In the genomic region with DNA sequence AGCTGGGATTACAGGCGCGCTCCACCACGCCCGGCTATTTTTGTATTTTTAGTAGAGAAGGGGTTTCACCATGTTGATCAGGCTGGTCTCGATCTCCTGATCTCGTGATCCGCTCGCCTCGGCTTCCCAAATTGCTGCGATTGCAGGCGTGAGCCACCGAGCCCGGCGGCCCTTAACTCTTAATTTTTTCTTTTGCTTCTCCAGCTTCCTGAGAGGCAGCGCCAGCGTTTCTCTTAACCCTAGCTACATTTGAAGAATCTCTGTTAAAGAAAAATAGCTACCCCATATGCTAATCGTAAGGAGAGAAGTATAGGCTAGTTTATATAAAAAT, we compare ENCODE assay signal across 8 cellular contexts. TPM values are rescaled to one million over a fixed set of nuclear protein-coding genes. Genes with fewer than 3 reads are reported as not detected.
DNase-seq lines count a peak whose midpoint lies in the region; ATAC-seq and TF ChIP-seq lines count a peak whose summit lies in the region.

No MANE protein-coding gene starts in this region.

- DNase-seq in BJ (ENCODE audit: low read depth), result no peak
- DNase-seq in cardiac fibroblast (ENCODE audit: low read depth in 2 of 2), result no peak
- DNase-seq in naive thymus-derived CD4-positive, alpha-beta T cell, result no peak
- DNase-seq in GOT3 (lab: John Stamatoyannopoulos, UW), result no peak
- no peak for DNase-seq in erythroblast (lab: John Stamatoyannopoulos, UW)
- no peak for DNase-seq in germinal center (ENCODE audit: low spot score)

- no peaks in the 10 kb centered on the region for H3K4me1 ChIP-seq in naive thymus-derived CD4-positive, alpha-beta T cell (ENCODE audit: control insufficient read depth in 2 of 2, insufficient read depth in 2 of 2, low read length in 2 of 2)

- no peaks in the 10 kb centered on the region for H3K27me3 Mint-ChIP-seq in naive thymus-derived CD4-positive, alpha-beta T cell

- H3K36me3 Mint-ChIP-seq in naive thymus-derived CD4-positive, alpha-beta T cell, result no peaks in the 10 kb centered on the region

- CTCF ChIA-PET in BJ (lab: Yijun Ruan, JAX), result interaction anchor here (1.3 kb wide), 1 partner anchor 8 kb away, joined by 3 read pairs; no protein-coding TSS in a partner anchor
- CTCF ChIA-PET in naive thymus-derived CD4-positive, alpha-beta T cell (lab: Charles Lee), result no interaction called here

- intact Hi-C loops in naive thymus-derived CD4-positive, alpha-beta T cell (cut with micrococcal nuclease), result loop anchor here (1.0 to 10.0 kb wide), 12 partner anchors 45 to 895 kb away; a partner anchor contains a TSS

- POLR2A ChIA-PET in BJ (lab: Charles Lee), result no interaction called here
- POLR2A ChIA-PET in naive thymus-derived CD4-positive, alpha-beta T cell (lab: Charles Lee), result no interaction called here

- H3K9me3 ChIP-seq in naive thymus-derived CD4-positive, alpha-beta T cell (ENCODE audit: control insufficient read depth in 2 of 3, low read length in 3 of 3), result no peaks in the 10 kb centered on the region

- H3K27me3 ChIP-seq in BJ (ENCODE audit: control insufficient read depth, insufficient read depth, low read length), result no peaks in the 10 kb centered on the region
- no peaks in the 10 kb centered on the region for H3K27me3 ChIP-seq in naive thymus-derived CD4-positive, alpha-beta T cell (ENCODE audit: control insufficient read depth in 2 of 2, insufficient read depth in 2 of 2, low read length in 2 of 2)

- peak overlapping the region in 8 of 9 donors; percentile 28 to 88 (median 76) for H3K27ac Mint-ChIP-seq in naive thymus-derived CD4-positive, alpha-beta T cell

- no peak for TF ChIP-seq POLR2A in erythroblast (IDR thresholded peaks at IDR 0.05; ENCODE audit: low read length)

- peaks cover 0 to 22% (median 16%) of the 10 kb centered on the region in 7 donors for H3K4me1 Mint-ChIP-seq in naive thymus-derived CD4-positive, alpha-beta T cell

- ATAC-seq in HG03139 (IDR thresholded peaks at IDR 0.05; ENCODE audit: unreplicated experiment) (peak; percentile 5), GM19455 (IDR thresholded peaks at IDR 0.05; ENCODE audit: unreplicated experiment) (no peak)
- ATAC-seq in naive thymus-derived CD4-positive, alpha-beta T cell, result no peak

- H3K4me3 Mint-ChIP-seq in naive thymus-derived CD4-positive, alpha-beta T cell, result peak overlapping the region; percentile 86 to 95 (median 92)

- no peaks in the 10 kb centered on the region for H3K36me3 ChIP-seq in BJ (ENCODE audit: control insufficient read depth, insufficient read depth, low read length)
- H3K36me3 ChIP-seq in naive thymus-derived CD4-positive, alpha-beta T cell (ENCODE audit: control insufficient read depth in 2 of 3, insufficient read depth in 3 of 3, low read length in 3 of 3), result no peaks in the 10 kb centered on the region

- peak overlapping the region; percentile 73 for H3K27ac ChIP-seq in naive thymus-derived CD4-positive, alpha-beta T cell (ENCODE audit: low read depth, low read length)

- no peaks in the 10 kb centered on the region for H3K9me3 Mint-ChIP-seq in naive thymus-derived CD4-positive, alpha-beta T cell

- H3K4me3 ChIP-seq in BJ (ENCODE audit: low read depth, low read length) (peak overlapping the region; percentile 91), cardiac fibroblast (replicated peaks in 1 of 2; ENCODE audit: low read depth in 2 of 2, low read length in 2 of 2) (peak overlapping the region; percentile 75 to 84)
- H3K4me3 ChIP-seq in naive thymus-derived CD4-positive, alpha-beta T cell (ENCODE audit: low read length), result peak overlapping the region; percentile 81

- TF ChIP-seq CTCF in BJ (IDR thresholded peaks at IDR 0.05; ENCODE audit: insufficient read depth, low read depth, low read length) (no peak), cardiac fibroblast (IDR thresholded peaks at IDR 0.05; ENCODE audit: low read depth, low read length) (no peak)

RNA-seq across cellular contexts. Expression of a gene that starts 0.5 kb away (rescaled TPM):
- 4.3 and 7.3 TPM in 2 replicates for polyA plus RNA-seq in BJ (2011; rRNA removed)
- polyA minus RNA-seq in BJ (2011; rRNA and poly(A)+ RNA removed), result 2.9 and 3.2 TPM in 2 replicates
- 10 to 100 TPM; 13.8 to 29.5 (median 16.2) TPM for total RNA-seq in naive thymus-derived CD4-positive, alpha-beta T cell
- polyA plus RNA-seq in naive thymus-derived CD4-positive, alpha-beta T cell, result 1 to 10 TPM; 4.3 to 5.9 TPM
